In genomic region chr10:95656291-95657164, GRCh38 we compare ENCODE assay signal across 8 cellular contexts. TPM values are rescaled to one million over a fixed set of nuclear protein-coding genes. Genes with fewer than 3 reads are reported as not detected.
DNase-seq lines count a peak whose midpoint lies in the region; ATAC-seq, FAIRE-seq and TF ChIP-seq lines count a peak whose summit lies in the region.

TSS of gene ALDH18A1 (minus strand) at chr10:95656711. CDS start at chr10:95653377, 3,334 bp downstream.

- peaks cover 0 to 21% (median 10%) of the 10 kb centered on the region in 9 donors for H3K4me1 ChIP-seq in heart right ventricle
- H3K4me1 ChIP-seq in upper lobe of left lung = peaks cover 0 to 20% (median 6%) of the 10 kb centered on the region in 4 donors

- no peak for TF ChIP-seq EP300 in upper lobe of left lung (IDR thresholded peaks at IDR 0.05)

- intact Hi-C loops in heart right ventricle (cut with DNase I) (no loop called here), posterior vena cava (cut with DNase I) (no loop called here)

- TF ChIP-seq CTCF in heart right ventricle (IDR thresholded peaks at IDR 0.05) (no peak), upper lobe of left lung (IDR thresholded peaks at IDR 0.05) (peak in 1 of 6 experiments; percentile 27)

- H3K27me3 ChIP-seq in heart right ventricle = no peaks in the 10 kb centered on the region
- H3K27me3 ChIP-seq in upper lobe of left lung = no peaks in the 10 kb centered on the region

- ATAC-seq in HG02642 (IDR thresholded peaks at IDR 0.05; ENCODE audit: poor library complexity, unreplicated experiment) (peak; percentile 93), heart right ventricle (peak; percentile 96 to 98 (median 96)), upper lobe of left lung (ENCODE audit: low FRiP score in 2 of 2) (peak; percentile 95 to 98)

- peaks cover 0 to 4% (median 0%) of the 10 kb centered on the region in 11 donors for H3K9me3 ChIP-seq in heart right ventricle
- H3K9me3 ChIP-seq in upper lobe of left lung = no peaks in the 10 kb centered on the region

- H3K27ac ChIP-seq in adipose tissue (ENCODE audit: low read depth, low read length) (no peak within 1 kb of the TSS), heart right ventricle (peak within 1 kb of the TSS in 8 of 10 donors; percentile 10 to 81 (median 63)), upper lobe of left lung (peak within 1 kb of the TSS; percentile 29 to 72 (median 58))

- peak; percentile 82 for DNase-seq in GM12891 (ENCODE audit: insufficient read length, low spot score)
- DNase-seq in NCI-H1105 (lab: John Stamatoyannopoulos, UW) = peak; percentile 21
- DNase-seq in T-helper 1 cell = peak; percentile 76 to 92 (median 81)
- DNase-seq in heart right ventricle = peak; percentile 92 to 94
- peak; percentile 98 for DNase-seq in posterior vena cava (ENCODE audit: low spot score)
- peak; percentile 91 to 96 for DNase-seq in upper lobe of left lung

- peak; percentile 98 for FAIRE-seq in GM12891 (lab: Jason Lieb, UNC)

- peaks cover 0 to 19% (median 9%) of the 10 kb centered on the region in 9 donors for H3K36me3 ChIP-seq in heart right ventricle
- peaks cover 0 to 11% (median 1%) of the 10 kb centered on the region in 4 donors for H3K36me3 ChIP-seq in upper lobe of left lung

- H3K4me3 ChIP-seq in heart right ventricle (peak within 1 kb of the TSS; percentile 58 to 100 (median 82)), upper lobe of left lung (peak within 1 kb of the TSS; percentile 67 to 79 (median 70))

- TF ChIP-seq POLR2A in GM12891 (IDR thresholded peaks at IDR 0.05; ENCODE audit: low read depth, low read length) = peak; percentile 33; the same call in 1 of the 2 replicates
- TF ChIP-seq POLR2A in upper lobe of left lung (IDR thresholded peaks at IDR 0.05) = peak in 1 of 4 donors; percentile 53

- WGBS in adipose tissue, 3 donors = 0 to 1% (median 0%) methylated on average over 75 to 83 of the region's 83 CpGs
- WGBS in heart right ventricle, 2 donors = 0% methylated on average over 64 to 83 of the region's 83 CpGs
- 0 to 1% methylated on average over 2 to 40 of the region's 83 CpGs for WGBS in upper lobe of left lung, 2 donors

TF ChIP-seq in GM12891, 5 proteins besides CTCF, POLR2A, EP300 and RAD21:
- no peak for TF ChIP-seq POU2F2 (IDR thresholded peaks at IDR 0.05; ENCODE audit: low read depth, low read length)
- no peak for TF ChIP-seq TAF1 (IDR thresholded peaks at IDR 0.05; ENCODE audit: low read depth, low read length)
- TF ChIP-seq SPI1 (IDR thresholded peaks at IDR 0.05; ENCODE audit: low read depth, low read length) = no peak
- no peak for TF ChIP-seq PAX5 (IDR thresholded peaks at IDR 0.05; ENCODE audit: insufficient read depth, low read length, severe bottlenecking)
- TF ChIP-seq POLR2AphosphoS5 (IDR thresholded peaks at IDR 0.05; ENCODE audit: low read depth, low read length) = no peak

RNA-seq across cellular contexts. Expression of gene ALDH18A1, which starts in this region (rescaled TPM):
- polyA plus RNA-seq in GM12891 (2012; ENCODE audit: low read depth, missing spikeins) = 51.3 TPM
- 10 to 100 TPM; 12.1 to 26.6 (median 12.4) TPM for polyA plus RNA-seq in adipose tissue
- 10 to 100 TPM in 9 of 10 donors, 1 to 10 TPM in 1; 7.6 to 19.5 (median 13.9) TPM for total RNA-seq in heart right ventricle
- polyA plus RNA-seq in heart right ventricle = 1 to 10 TPM; 5.9 to 8.8 TPM
- total RNA-seq in posterior vena cava = 10 to 100 TPM; 36.6 to 43.9 TPM
- total RNA-seq in upper lobe of left lung = 10 to 100 TPM in 5 of 6 donors, 1 to 10 TPM in 1; 7.0 to 32.6 (median 22.7) TPM

Comparison
In these comparisons a context has a peak if more than half of its experiments do, and no peak if none do; other contexts are left out.
1. DNase-seq: peak in every context shown above with its lines; median percentile 98 in posterior vena cava; 94 in upper lobe of left lung; 93 in heart right ventricle; 82 in GM12891; 81 in T-helper 1 cell; 21 in NCI-H1105.